Comparison of ENCODE assay signal across 2 cellular contexts in genomic region chr20:54220722-54221121, GRCh38.
A peak's percentile ranks its signal among the peaks of the same experiment; 100 is the strongest.
TF ChIP-seq lines count a peak whose summit lies in the region.

No MANE protein-coding gene starts in this region.

TF ChIP-seq in WTC11, 78 proteins besides CTCF, POLR2A, EP300 and RAD21:
- TF ChIP-seq ZBTB43 (CRISPR knock-in tag; IDR thresholded peaks at IDR 0.05) = no peak
- TF ChIP-seq ZNF423 (CRISPR knock-in tag; IDR thresholded peaks at IDR 0.05) = no peak
- TF ChIP-seq FOXP4 (CRISPR knock-in tag; IDR thresholded peaks at IDR 0.05) = no peak
- no peak for TF ChIP-seq TEAD4 (CRISPR knock-in tag; IDR thresholded peaks at IDR 0.05)
- TF ChIP-seq IRF1 (CRISPR knock-in tag; IDR thresholded peaks at IDR 0.05) = no peak
- TF ChIP-seq HMGXB4 (CRISPR knock-in tag; IDR thresholded peaks at IDR 0.05) = no peak
- TF ChIP-seq FOXK1 (CRISPR knock-in tag; IDR thresholded peaks at IDR 0.05) = no peak
- no peak for TF ChIP-seq EMX1 (CRISPR knock-in tag; IDR thresholded peaks at IDR 0.05)
- TF ChIP-seq CBFB (CRISPR knock-in tag; IDR thresholded peaks at IDR 0.05; ENCODE audit: low read depth) = no peak
- no peak for TF ChIP-seq MYBL2 (CRISPR knock-in tag; IDR thresholded peaks at IDR 0.05)
- no peak for TF ChIP-seq CREM (CRISPR knock-in tag; IDR thresholded peaks at IDR 0.05)
TF ChIP-seq in WTC11: peak in this region for 0.

TF ChIP-seq in HepG2, 621 proteins besides CTCF, POLR2A, EP300 and RAD21:
- TF ChIP-seq ZNF414 (CRISPR knock-in tag; IDR thresholded peaks at IDR 0.05) (no peak), POLR2AphosphoS5 (IDR thresholded peaks at IDR 0.05; ENCODE audit: low read depth, low read length) (peak; percentile 34), RBM22 (optimal IDR thresholded peaks at IDR 0.05; ENCODE audit: low read length) (peak; percentile 71), HNRNPH1 (optimal IDR thresholded peaks at IDR 0.05; ENCODE audit: low read depth, low read length) (peak; percentile 71)
